Comparison of ENCODE assay signal across 8 cellular contexts in genomic region chr6:149746147-149746946, GRCh38. TPM values are rescaled to one million over a fixed set of nuclear protein-coding genes. Genes with fewer than 3 reads are reported as not detected.
DNase-seq lines count a peak whose midpoint lies in the region; ATAC-seq and TF ChIP-seq lines count a peak whose summit lies in the region.

Gene NUP43 (minus strand): TSS chr6:149746529. CDS start chr6:149746495, 34 bp downstream.

- peak; percentile 51 for ATAC-seq in GM21786 (IDR thresholded peaks at IDR 0.05; ENCODE audit: unreplicated experiment)
- ATAC-seq in activated T-helper 17 cell treated with anti-CD3 and anti-CD28 coated beads, Interleukin-2, amount 50 U/mL, for 72 hours (replicated peaks), result peak; percentile 67
- peak; percentile 82 for ATAC-seq in stimulated activated naive CD8-positive, alpha-beta T cell treated with anti-CD3 and anti-CD28 coated beads, Interleukin-15, amount 100 ng/mL, for 72 hours

- TF ChIP-seq CTCF in fibroblast of pulmonary artery (IDR thresholded peaks at IDR 0.05; ENCODE audit: low read length, missing control alignments) (peak; percentile 45), nephron progenitor cell (IDR thresholded peaks at IDR 0.05) (peak; percentile 48)

- H3K4me3 ChIP-seq in fibroblast of pulmonary artery (replicated peaks; ENCODE audit: low read depth, low read length), result peak within 1 kb of the TSS; percentile 98

- peak within 1 kb of the TSS; percentile 89 for H3K27ac Mint-ChIP-seq in activated T-helper 17 cell treated with anti-CD3 and anti-CD28 coated beads, Interleukin-2, amount 50 U/mL, for 72 hours
- H3K27ac Mint-ChIP-seq in nephron progenitor cell, result peak within 1 kb of the TSS; percentile 57
- peak within 1 kb of the TSS; percentile 92 to 94 for H3K27ac Mint-ChIP-seq in stimulated activated naive CD8-positive, alpha-beta T cell treated with anti-CD3 and anti-CD28 coated beads, Interleukin-15, amount 100 ng/mL, for 72 hours

- H3K4me3 Mint-ChIP-seq in activated T-helper 17 cell treated with anti-CD3 and anti-CD28 coated beads, Interleukin-2, amount 50 U/mL, for 72 hours, result peak within 1 kb of the TSS; percentile 92
- H3K4me3 Mint-ChIP-seq in nephron progenitor cell, result peak within 1 kb of the TSS; percentile 99
- H3K4me3 Mint-ChIP-seq in stimulated activated naive CD8-positive, alpha-beta T cell treated with anti-CD3 and anti-CD28 coated beads, Interleukin-15, amount 100 ng/mL, for 72 hours, result peak within 1 kb of the TSS; percentile 99 to 100

- DNase-seq in Daoy (ENCODE audit: low read depth) (peak; percentile 98), Kasumi-1 (lab: John Stamatoyannopoulos, UW) (peak; percentile 96 to 98), RPMI8226 (peak; percentile 93), fibroblast of pulmonary artery (ENCODE audit: low read depth) (peak; percentile 98), nephron progenitor cell (peak; percentile 82)
- peak; percentile 87 to 95 for DNase-seq in stimulated activated naive CD8-positive, alpha-beta T cell treated with anti-CD3 and anti-CD28 coated beads, Interleukin-15, amount 100 ng/mL, for 72 hours

- H3K27me3 Mint-ChIP-seq in activated T-helper 17 cell treated with anti-CD3 and anti-CD28 coated beads, Interleukin-2, amount 50 U/mL, for 72 hours, result no peaks in the 10 kb centered on the region
- peaks cover 3% of the 10 kb centered on the region for H3K27me3 Mint-ChIP-seq in nephron progenitor cell (ENCODE audit: low read depth, poor library complexity)
- H3K27me3 Mint-ChIP-seq in stimulated activated naive CD8-positive, alpha-beta T cell treated with anti-CD3 and anti-CD28 coated beads, Interleukin-15, amount 100 ng/mL, for 72 hours, result no peaks in the 10 kb centered on the region

- H3K36me3 Mint-ChIP-seq in activated T-helper 17 cell treated with anti-CD3 and anti-CD28 coated beads, Interleukin-2, amount 50 U/mL, for 72 hours (ENCODE audit: low read depth), result peaks cover 46% of the 10 kb centered on the region
- peaks cover 18% of the 10 kb centered on the region for H3K36me3 Mint-ChIP-seq in nephron progenitor cell (ENCODE audit: low read depth)

- peaks cover 15% of the 10 kb centered on the region for H3K4me1 Mint-ChIP-seq in activated T-helper 17 cell treated with anti-CD3 and anti-CD28 coated beads, Interleukin-2, amount 50 U/mL, for 72 hours
- peaks cover 27% of the 10 kb centered on the region for H3K4me1 Mint-ChIP-seq in nephron progenitor cell
- peaks cover 39% of the 10 kb centered on the region for H3K4me1 Mint-ChIP-seq in stimulated activated naive CD8-positive, alpha-beta T cell treated with anti-CD3 and anti-CD28 coated beads, Interleukin-15, amount 100 ng/mL, for 72 hours

- H3K9me3 Mint-ChIP-seq in activated T-helper 17 cell treated with anti-CD3 and anti-CD28 coated beads, Interleukin-2, amount 50 U/mL, for 72 hours, result no peaks in the 10 kb centered on the region
- H3K9me3 Mint-ChIP-seq in nephron progenitor cell, result no peaks in the 10 kb centered on the region
- no peaks in the 10 kb centered on the region for H3K9me3 Mint-ChIP-seq in stimulated activated naive CD8-positive, alpha-beta T cell treated with anti-CD3 and anti-CD28 coated beads, Interleukin-15, amount 100 ng/mL, for 72 hours

RNA-seq across cellular contexts. Expression of gene NUP43, which starts in this region (rescaled TPM):
- 95.7 and 104 TPM in 2 replicates for total RNA-seq in Daoy (2014; rRNA removed; shearing (Covaris generic))
- total RNA-seq in activated T-helper 17 cell treated with anti-CD3 and anti-CD28 coated beads, Interleukin-2, amount 50 U/mL, for 72 hours, result 10 to 100 TPM; 54.6 to 84.8 TPM

Comparison
In these comparisons a context has a peak if more than half of its experiments do, and no peak if none do; other contexts are left out.
1. Peak in every context shown above with its lines: DNase-seq, ATAC-seq and H3K4me3 ChIP-seq.